In genomic region chr17:64784353-64784798, GRCh38 we compare ENCODE assay signal across 25 cellular contexts.
DNase-seq lines count a peak whose midpoint lies in the region; ATAC-seq, FAIRE-seq and TF ChIP-seq lines count a peak whose summit lies in the region.
"Had no signal": no experiment of that assay in that cellular context is flagged by ENCODE, and none has a peak within 500 bp of the region (broad histone marks: within the 10 kb centered on the region; RNA-seq: fewer than 3 reads in every experiment).

No MANE protein-coding gene starts in this region.

- H3K4me3 ChIP-seq in endodermal cell (ENCODE audit: low read length): no peak overlapping the region
- no peak overlapping the region for H3K4me3 ChIP-seq in lower lobe of right lung
- H3K4me3 ChIP-seq: BLaER1 treated with 17β-estradiol and CSF1 and Interleukin-3, amounts not matched to agents 10 nM and 100 nM; GM23248 had no signal

- H3K4me1 Mint-ChIP-seq in activated T-cell treated with anti-CD3 and anti-CD28 coated beads, Interleukin-2, amount 50 U/mL, for 24 hours (ENCODE audit: low read depth): peaks cover 24% of the 10 kb centered on the region
- peaks cover 8% of the 10 kb centered on the region for H3K4me1 Mint-ChIP-seq in endodermal cell
- peaks cover 6% of the 10 kb centered on the region for H3K4me1 Mint-ChIP-seq in progenitor cell of endocrine pancreas (ENCODE audit: low read depth)

- no peaks in the 10 kb centered on the region for H3K9me3 Mint-ChIP-seq in activated T-cell treated with anti-CD3 and anti-CD28 coated beads, Interleukin-2, amount 50 U/mL, for 24 hours
- H3K9me3 Mint-ChIP-seq in endodermal cell: no peaks in the 10 kb centered on the region
- H3K9me3 Mint-ChIP-seq in progenitor cell of endocrine pancreas (ENCODE audit: low read depth): no peaks in the 10 kb centered on the region
- H3K9me3 Mint-ChIP-seq: IgD-negative memory B cell had no signal

- 87 to 100% methylated on average over 5 to 9 of the region's 9 CpGs for WGBS in endodermal cell (ENCODE audit: insufficient coverage in 1 of 2, insufficient read length in 1 of 2), 2 experiments

- H3K9ac ChIP-seq in endodermal cell (ENCODE audit: extremely low read depth, low read length, poor library complexity, severe bottlenecking): no peak overlapping the region
- H3K9ac ChIP-seq: GM23248 had no signal

- H3K27ac Mint-ChIP-seq in activated T-cell treated with anti-CD3 and anti-CD28 coated beads, Interleukin-2, amount 50 U/mL, for 24 hours: no peak overlapping the region
- H3K27ac Mint-ChIP-seq in endodermal cell: no peak overlapping the region
- no peak overlapping the region for H3K27ac Mint-ChIP-seq in progenitor cell of endocrine pancreas
- H3K27ac Mint-ChIP-seq: IgD-negative memory B cell had no signal

- H3K27me3 Mint-ChIP-seq in activated T-cell treated with anti-CD3 and anti-CD28 coated beads, Interleukin-2, amount 50 U/mL, for 24 hours: peaks cover 5% of the 10 kb centered on the region
- peaks cover 38% of the 10 kb centered on the region for H3K27me3 Mint-ChIP-seq in endodermal cell (ENCODE audit: insufficient read depth)
- peaks cover 30% of the 10 kb centered on the region for H3K27me3 Mint-ChIP-seq in progenitor cell of endocrine pancreas
- H3K27me3 Mint-ChIP-seq: CD8-positive, alpha-beta memory T cell had no signal

- H3K4me3 Mint-ChIP-seq in activated T-cell treated with anti-CD3 and anti-CD28 coated beads, Interleukin-2, amount 50 U/mL, for 24 hours: no peak overlapping the region
- H3K4me3 Mint-ChIP-seq in endodermal cell: no peak overlapping the region
- H3K4me3 Mint-ChIP-seq in progenitor cell of endocrine pancreas (ENCODE audit: low read depth): no peak overlapping the region
- H3K4me3 Mint-ChIP-seq: IgD-negative memory B cell had no signal

- ATAC-seq in sciatic nerve (no peak), lower lobe of right lung (no peak)
- ATAC-seq: HCT116 had no signal

- H3K36me3 ChIP-seq in endodermal cell (ENCODE audit: control insufficient read depth, insufficient read depth, low read length) (peaks cover 6% of the 10 kb centered on the region), lower lobe of right lung (peaks cover 48% of the 10 kb centered on the region)

- H3K4me1 ChIP-seq in endodermal cell (ENCODE audit: control insufficient read depth, insufficient read depth, low read length) (no peaks in the 10 kb centered on the region), lower lobe of right lung (peaks cover 28% of the 10 kb centered on the region)

- H3K27me3 ChIP-seq in endodermal cell (ENCODE audit: control insufficient read depth, insufficient read depth, low read length, poor library complexity, severe bottlenecking) (peaks cover 29% of the 10 kb centered on the region), lower lobe of right lung (ENCODE audit: low read depth) (no peaks in the 10 kb centered on the region)

- intact Hi-C loops in sciatic nerve (cut with DNase I) (no loop called here), lower lobe of right lung (cut with DNase I) (no loop called here)

- FAIRE-seq in HTR-8/SVneo (lab: Jason Lieb, UNC): peak; percentile 69
- FAIRE-seq: A204.1, D721Med, GM12891, GM18507 had no signal

- H3K9me3 ChIP-seq in endodermal cell (ENCODE audit: control insufficient read depth, low read length) (no peaks in the 10 kb centered on the region), lower lobe of right lung (no peaks in the 10 kb centered on the region)
- H3K9me3 ChIP-seq: BLaER1 treated with 17β-estradiol and CSF1 and Interleukin-3, amounts not matched to agents 10 nM and 100 nM had no signal

- peaks cover 39% of the 10 kb centered on the region for H3K36me3 Mint-ChIP-seq in activated T-cell treated with anti-CD3 and anti-CD28 coated beads, Interleukin-2, amount 50 U/mL, for 24 hours (ENCODE audit: low read depth)
- H3K36me3 Mint-ChIP-seq in endodermal cell (ENCODE audit: low read depth) (peaks cover 12% of the 10 kb centered on the region), progenitor cell of endocrine pancreas (ENCODE audit: insufficient read depth) (peaks cover 6% of the 10 kb centered on the region)

- no peak for TF ChIP-seq CTCF in endodermal cell (conservative IDR thresholded peaks at IDR 0.05)
- TF ChIP-seq CTCF in progenitor cell of endocrine pancreas (IDR thresholded peaks at IDR 0.05; ENCODE audit: unreplicated experiment): no peak
- TF ChIP-seq CTCF in lower lobe of right lung (IDR thresholded peaks at IDR 0.05): no peak

- DNase-seq in activated T-cell treated with anti-CD3 and anti-CD28 coated beads, Interleukin-2, amount 50 U/mL, for 24 hours: peak; percentile 24
- no peak for DNase-seq in activated T-cell treated with anti-CD3 and anti-CD28 coated beads, Interleukin-2, amount 50 U/mL, for 1 hour
- no peak for DNase-seq in HTR-8/SVneo (ENCODE audit: insufficient read length, low spot score)
- peak; percentile 45 for DNase-seq in endodermal cell
- DNase-seq in sciatic nerve (ENCODE audit: low spot score): peak; percentile 43
- no peak for DNase-seq in progenitor cell of endocrine pancreas (ENCODE audit: low spot score, unreplicated experiment)
- DNase-seq in lower lobe of right lung: no peak
- DNase-seq: CD8-positive, alpha-beta memory T cell; GDM1; GM23248; Kasumi-1; MM.1S; NCI-H1092 treated with DMSO at 0.1 percent for 48 hours; NCI-H1694 treated with DMSO at 0.1 percent for 48 hours; NCI-H226; NCI-H526 treated with DMSO at 0.1 percent for 48 hours; OCI-M1; RPMI8226 had no signal

- H3K27ac ChIP-seq in endodermal cell (ENCODE audit: low read depth, low read length) (no peak overlapping the region), lower lobe of right lung (no peak overlapping the region)
- H3K27ac ChIP-seq: GM23248 had no signal

Comparison
In these comparisons a context has a peak if more than half of its experiments do, and no peak if none do; other contexts are left out.
1. DNase-seq: peak in activated T-cell treated with anti-CD3 and anti-CD28 coated beads, Interleukin-2, amount 50 U/mL, for 24 hours (single experiment), endodermal cell (single experiment) and sciatic nerve (single experiment); none in activated T-cell treated with anti-CD3 and anti-CD28 coated beads, Interleukin-2, amount 50 U/mL, for 1 hour (single experiment), HTR-8/SVneo (single experiment), progenitor cell of endocrine pancreas (single experiment) and lower lobe of right lung (single experiment).